ENCODE assay signal across 1 cellular context in genomic region chr1:154453155-154453554, GRCh38.
TF ChIP-seq lines count a peak whose summit lies in the region.

No MANE protein-coding gene starts in this region.

TF ChIP-seq in HepG2, 621 proteins besides CTCF, POLR2A, EP300 and RAD21:
- no peak for TF ChIP-seq MXI1 (IDR thresholded peaks at IDR 0.05; ENCODE audit: borderline replicate concordance, low read depth, low read length)
- no peak for TF ChIP-seq GATAD1 (CRISPR knock-in tag; IDR thresholded peaks at IDR 0.05)
- TF ChIP-seq SOX13 (IDR thresholded peaks at IDR 0.05): no peak
- TF ChIP-seq SOX13 (CRISPR knock-in tag; conservative IDR thresholded peaks at IDR 0.05 in 1 of 2, IDR thresholded peaks at IDR 0.05 in 1 of 2): no peak
- no peak for TF ChIP-seq SAFB2 (CRISPR knock-in tag; IDR thresholded peaks at IDR 0.05; ENCODE audit: borderline replicate concordance, low read depth)
- TF ChIP-seq ZFP82 (CRISPR knock-in tag; IDR thresholded peaks at IDR 0.05; ENCODE audit: borderline replicate concordance): no peak
- TF ChIP-seq, protein P1, sequence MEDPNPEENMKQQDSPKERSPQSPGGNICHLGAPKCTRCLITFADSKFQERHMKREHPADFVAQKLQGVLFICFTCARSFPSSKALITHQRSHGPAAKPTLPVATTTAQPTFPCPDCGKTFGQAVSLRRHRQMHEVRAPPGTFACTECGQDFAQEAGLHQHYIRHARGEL (CRISPR knock-in tag; IDR thresholded peaks at IDR 0.05): no peak
- TF ChIP-seq ARNT (IDR thresholded peaks at IDR 0.05): no peak
- TF ChIP-seq, protein P2, sequence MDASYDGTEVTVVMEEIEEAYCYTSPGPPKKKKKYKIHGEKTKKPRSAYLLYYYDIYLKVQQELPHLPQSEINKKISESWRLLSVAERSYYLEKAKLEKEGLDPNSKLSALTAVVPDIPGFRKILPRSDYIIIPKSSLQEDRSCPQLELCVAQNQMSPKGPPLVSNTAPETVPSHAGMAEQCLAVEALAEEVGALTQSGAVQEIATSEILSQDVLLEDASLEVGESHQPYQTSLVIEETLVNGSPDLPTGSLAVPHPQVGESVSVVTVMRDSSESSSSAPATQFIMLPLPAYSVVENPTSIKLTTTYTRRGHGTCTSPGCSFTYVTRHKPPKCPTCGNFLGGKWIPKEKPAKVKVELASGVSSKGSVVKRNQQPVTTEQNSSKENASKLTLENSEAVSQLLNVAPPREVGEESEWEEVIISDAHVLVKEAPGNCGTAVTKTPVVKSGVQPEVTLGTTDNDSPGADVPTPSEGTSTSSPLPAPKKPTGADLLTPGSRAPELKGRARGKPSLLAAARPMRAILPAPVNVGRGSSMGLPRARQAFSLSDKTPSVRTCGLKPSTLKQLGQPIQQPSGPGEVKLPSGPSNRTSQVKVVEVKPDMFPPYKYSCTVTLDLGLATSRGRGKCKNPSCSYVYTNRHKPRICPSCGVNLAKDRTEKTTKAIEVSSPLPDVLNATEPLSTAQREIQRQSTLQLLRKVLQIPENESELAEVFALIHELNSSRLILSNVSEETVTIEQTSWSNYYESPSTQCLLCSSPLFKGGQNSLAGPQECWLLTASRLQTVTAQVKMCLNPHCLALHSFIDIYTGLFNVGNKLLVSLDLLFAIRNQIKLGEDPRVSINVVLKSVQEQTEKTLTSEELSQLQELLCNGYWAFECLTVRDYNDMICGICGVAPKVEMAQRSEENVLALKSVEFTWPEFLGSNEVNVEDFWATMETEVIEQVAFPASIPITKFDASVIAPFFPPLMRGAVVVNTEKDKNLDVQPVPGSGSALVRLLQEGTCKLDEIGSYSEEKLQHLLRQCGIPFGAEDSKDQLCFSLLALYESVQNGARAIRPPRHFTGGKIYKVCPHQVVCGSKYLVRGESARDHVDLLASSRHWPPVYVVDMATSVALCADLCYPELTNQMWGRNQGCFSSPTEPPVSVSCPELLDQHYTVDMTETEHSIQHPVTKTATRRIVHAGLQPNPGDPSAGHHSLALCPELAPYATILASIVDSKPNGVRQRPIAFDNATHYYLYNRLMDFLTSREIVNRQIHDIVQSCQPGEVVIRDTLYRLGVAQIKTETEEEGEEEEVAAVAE (CRISPR knock-in tag; IDR thresholded peaks at IDR 0.05; ENCODE audit: borderline replicate concordance): no peak
- no peak for TF ChIP-seq PREB (CRISPR knock-in tag; IDR thresholded peaks at IDR 0.05)
- no peak for TF ChIP-seq ELF3 (CRISPR knock-in tag; IDR thresholded peaks at IDR 0.05)
- no peak for TF ChIP-seq HIVEP1 (CRISPR knock-in tag; IDR thresholded peaks at IDR 0.05)
- TF ChIP-seq ZNF260 (CRISPR knock-in tag; IDR thresholded peaks at IDR 0.05; ENCODE audit: borderline replicate concordance, low read depth): no peak
- no peak for TF ChIP-seq SMC3 (IDR thresholded peaks at IDR 0.05; ENCODE audit: low read length)
